Comparison of ENCODE assay signal across 8 cellular contexts in the genomic region with DNA sequence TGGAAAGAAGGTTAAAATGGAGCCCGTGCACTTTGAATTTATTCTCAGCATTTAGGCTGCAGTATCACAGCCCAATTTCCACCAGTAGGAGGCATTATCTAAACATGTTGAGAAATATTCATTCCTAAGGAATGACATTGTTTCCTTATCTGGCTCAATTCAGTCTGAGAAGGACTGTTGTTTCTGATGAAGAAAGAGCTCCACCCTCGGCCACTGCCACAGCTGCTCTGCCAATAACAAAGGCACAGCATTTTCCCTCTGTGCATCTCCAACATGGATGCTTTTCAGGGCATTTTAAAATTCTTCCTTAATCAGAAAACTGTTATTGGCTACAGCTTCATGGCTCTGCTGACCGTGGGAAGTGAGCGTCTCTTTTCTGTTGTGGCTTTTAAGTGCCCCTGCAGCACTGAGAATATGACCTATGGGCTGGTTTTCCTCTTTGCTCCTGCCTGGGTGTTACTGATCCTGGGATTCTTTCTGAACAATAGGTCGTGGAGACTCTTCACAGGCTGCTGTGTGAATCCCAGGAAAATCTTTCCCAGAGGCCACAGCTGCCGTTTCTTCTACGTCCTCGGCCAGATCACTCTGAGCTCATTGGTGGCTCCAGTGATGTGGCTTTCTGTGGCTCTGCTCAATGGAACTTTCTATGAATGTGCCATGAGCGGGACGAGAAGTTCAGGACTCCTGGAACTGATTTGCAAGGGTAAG. TPM values are rescaled to one million over a fixed set of nuclear protein-coding genes. Genes with fewer than 3 reads are reported as not detected.
DNase-seq lines count a peak whose midpoint lies in the region; ATAC-seq, FAIRE-seq and TF ChIP-seq lines count a peak whose summit lies in the region.

A gene with protein sequence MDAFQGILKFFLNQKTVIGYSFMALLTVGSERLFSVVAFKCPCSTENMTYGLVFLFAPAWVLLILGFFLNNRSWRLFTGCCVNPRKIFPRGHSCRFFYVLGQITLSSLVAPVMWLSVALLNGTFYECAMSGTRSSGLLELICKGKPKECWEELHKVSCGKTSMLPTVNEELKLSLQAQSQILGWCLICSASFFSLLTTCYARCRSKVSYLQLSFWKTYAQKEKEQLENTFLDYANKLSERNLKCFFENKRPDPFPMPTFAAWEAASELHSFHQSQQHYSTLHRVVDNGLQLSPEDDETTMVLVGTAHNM (plus strand): TSS at position 216 of the 708 bp plus-strand sequence. CDS start 58 bp downstream, at position 274.

- TF ChIP-seq CTCF in H1 (IDR thresholded peaks at IDR 0.05; ENCODE audit: control extremely low read depth in 1 of 3, insufficient read depth in 1 of 3, low read depth in 1 of 3, low read length in 3 of 3) = peak in 2 of 3 experiments; percentile 38 to 66; a peak in 2 of 4 replicates

- TF ChIP-seq POLR2A in H1 (IDR thresholded peaks at IDR 0.05; ENCODE audit: control extremely low read depth in 1 of 2, low read depth in 2 of 2, low read length in 2 of 2) = no peak

- H3K4me1 ChIP-seq in H1 (replicated peaks in 1 of 4; ENCODE audit: control insufficient read depth in 3 of 4, insufficient read depth in 4 of 4, low read length in 3 of 4) = peaks cover 0 to 11% (median 4%) of the 10 kb centered on the region in 4 experiments; a peak in 4 of 7 replicates

- no peak within 1 kb of the TSS for H4K91ac ChIP-seq in H1 (replicated peaks; ENCODE audit: insufficient read length, low read length)

- H3K4me3 ChIP-seq in H1 (ENCODE audit: extremely low read depth in 1 of 4, insufficient read depth in 2 of 4, low read depth in 3 of 4, low read length in 4 of 4) = no peak within 1 kb of the TSS

- H3K27me3 ChIP-seq in H1 (replicated peaks in 1 of 4; ENCODE audit: control insufficient read depth in 3 of 4, extremely low read depth in 1 of 4, insufficient read depth in 3 of 4, low read length in 3 of 4) = peaks cover 0 to 1% (median 0%) of the 10 kb centered on the region in 4 experiments; a peak in 1 of 7 replicates

- H2AFZ ChIP-seq in H1 (ENCODE audit: low read length) = peak within 1 kb of the TSS; percentile 94

- no peak within 1 kb of the TSS; the same call in 1 of the 2 replicates for H3K18ac ChIP-seq in H1 (ENCODE audit: extremely low read depth, low read length)

- H2AK5ac ChIP-seq in H1 (ENCODE audit: low read depth, low read length) = no peak within 1 kb of the TSS

- WGBS in H1 (ENCODE audit: extremely low coverage in 1 of 2, insufficient coverage in 1 of 2, insufficient read length in 1 of 2, insufficient replicate concordance in 2 of 2, low coverage in 1 of 2, low lambda C conversion rate in 2 of 2, missing lambda C conversion rate in 1 of 2), 2 experiments = 80% methylated on average over 10 of the region's 10 CpGs; no CpG with 5 or more reads in 1 of the 2 experiments

- FAIRE-seq in H1 (lab: Jason Lieb, UNC) = peak; percentile 7

- H3K79me2 ChIP-seq in H1 (ENCODE audit: control insufficient read depth in 1 of 2, insufficient read depth in 2 of 2, low read length in 2 of 2) = no peaks in the 10 kb centered on the region

- H3K9me3 ChIP-seq in H1 (ENCODE audit: insufficient read depth in 2 of 2, low read depth in 1 of 2, low read length in 1 of 2) = no peaks in the 10 kb centered on the region

- CTCF ChIA-PET in H1 (lab: Charles Lee; ENCODE audit: partially characterized antibody) = interaction anchor here (0.6 to 6.0 kb wide), 29 partner anchors 9 to 499 kb away, joined by 3 to 60 read pairs (median 5); no protein-coding TSS in a partner anchor

- DNase-seq in ELR (ENCODE audit: low read depth) = peak; percentile 93
- DNase-seq in NCI-H226 = peak; percentile 79
- DNase-seq in H1 (ENCODE audit: low read depth in 1 of 2, low spot score in 2 of 2) = no peak
- peak; percentile 1 for DNase-seq in midbrain (lab: John Stamatoyannopoulos, UW)
- no peak for DNase-seq in activated T-cell treated with anti-CD3 and anti-CD28 coated beads for 4 hours
- DNase-seq in NOMO-1 treated with dmso at 0.1 percent for 144 hours (lab: John Stamatoyannopoulos, UW; ENCODE audit: unreplicated experiment) = no peak
- no peak for DNase-seq in SHP77 (lab: John Stamatoyannopoulos, UW)

- H3K14ac ChIP-seq in H1 (ENCODE audit: insufficient read length) = no peak within 1 kb of the TSS

- TF ChIP-seq EP300 in H1 (IDR thresholded peaks at IDR 0.05; ENCODE audit: borderline replicate concordance in 1 of 2, low read depth in 2 of 2, low read length in 2 of 2) = no peak

- no peak within 1 kb of the TSS for H2BK20ac ChIP-seq in H1 (ENCODE audit: low read length)

- peak; percentile 30 to 44 for TF ChIP-seq RAD21 in H1 (IDR thresholded peaks at IDR 0.05 in 1 of 2, conservative IDR thresholded peaks at IDR 0.05 in 1 of 2; ENCODE audit: low read depth in 2 of 2, low read length in 2 of 2)

- H3K4me2 ChIP-seq in H1 (ENCODE audit: insufficient read depth in 1 of 2, low read depth in 2 of 2, low read length in 2 of 2) = no peak within 1 kb of the TSS; a peak in 1 of 4 replicates

- peak within 1 kb of the TSS; percentile 53; the same call in 1 of the 2 replicates for H2BK12ac ChIP-seq in H1 (ENCODE audit: low read depth, low read length)

- H3K23me2 ChIP-seq in H1 (ENCODE audit: low read depth, low read length) = no peaks in the 10 kb centered on the region

- POLR2A ChIA-PET in H1 (lab: Charles Lee; ENCODE audit: partially characterized antibody) = interaction anchor here (0.9 to 1.2 kb wide), 2 partner anchors 22 to 224 kb away, joined by 3 read pairs; no protein-coding TSS in a partner anchor

- peak within 1 kb of the TSS; percentile 31; the same call in 1 of the 2 replicates for H3K27ac ChIP-seq in H1 (ENCODE audit: low read depth, low read length)

- no peak within 1 kb of the TSS for H3K56ac ChIP-seq in H1 (replicated peaks; ENCODE audit: insufficient read length, low read depth, low read length)

- no peak within 1 kb of the TSS for H3K23ac ChIP-seq in H1 (ENCODE audit: insufficient read length)

- H3K4ac ChIP-seq in H1 (replicated peaks; ENCODE audit: insufficient read length, low read depth, low read length) = peak within 1 kb of the TSS; percentile 17

- H2BK15ac ChIP-seq in H1 (ENCODE audit: low read length) = peak within 1 kb of the TSS; percentile 25; the same call in 1 of the 2 replicates

- no peak within 1 kb of the TSS for H3K9ac ChIP-seq in H1 (replicated peaks in 1 of 4; ENCODE audit: extremely low read depth in 1 of 4, low read depth in 3 of 4, low read length in 3 of 4)

- no peak within 1 kb of the TSS for H4K5ac ChIP-seq in H1 (ENCODE audit: insufficient read length, low read depth, low read length)

- H3K79me1 ChIP-seq in H1 (ENCODE audit: low read depth, low read length) = no peaks in the 10 kb centered on the region

- no peak for ATAC-seq in GM21528 (IDR thresholded peaks at IDR 0.05; ENCODE audit: low FRiP score, unreplicated experiment)

- no peak within 1 kb of the TSS for H2BK5ac ChIP-seq in H1 (ENCODE audit: low read depth, low read length)

- H2BK120ac ChIP-seq in H1 (replicated peaks; ENCODE audit: low read depth, low read length) = no peak within 1 kb of the TSS

- H4K8ac ChIP-seq in H1 (ENCODE audit: extremely low read depth, insufficient read depth, low read length) = 0 out of 2 replicates have a peak within 1 kb of the TSS, but pooled peaks have one; percentile 69

- H3K36me3 ChIP-seq in H1 (ENCODE audit: control insufficient read depth in 2 of 4, insufficient read depth in 4 of 4, low read length in 3 of 4) = no peaks in the 10 kb centered on the region

- H4K20me1 ChIP-seq in H1 (replicated peaks in 1 of 2; ENCODE audit: control insufficient read depth in 1 of 2, insufficient read depth in 2 of 2, low read length in 2 of 2) = no peaks in the 10 kb centered on the region

TF ChIP-seq in H1, 55 proteins besides CTCF, POLR2A, EP300 and RAD21 (continues in another document):
- TF ChIP-seq YY1 (IDR thresholded peaks at IDR 0.05; ENCODE audit: low read depth, low read length) (peak; percentile 44; the same call in 1 of the 2 replicates), HDAC2 (IDR thresholded peaks at IDR 0.05; ENCODE audit: borderline replicate concordance in 1 of 2, low read depth in 2 of 2, low read length in 2 of 2) (no peak), SIX5 (IDR thresholded peaks at IDR 0.05; ENCODE audit: low read depth, low read length) (no peak), TCF12 (IDR thresholded peaks at IDR 0.05; ENCODE audit: low read depth, low read length) (no peak), HDAC6 (IDR thresholded peaks at IDR 0.05; ENCODE audit: low read depth, low read length) (no peak), SUZ12 (IDR thresholded peaks at IDR 0.05; ENCODE audit: low read length) (no peak), BRCA1 (IDR thresholded peaks at IDR 0.05; ENCODE audit: low read depth, low read length) (no peak), CBX8 (IDR thresholded peaks at IDR 0.05; ENCODE audit: borderline replicate concordance, low read depth, low read length) (no peak), KDM1A (IDR thresholded peaks at IDR 0.05; ENCODE audit: borderline replicate concordance, low read length) (no peak), CEBPB (IDR thresholded peaks at IDR 0.05; ENCODE audit: low read depth, low read length) (0 out of 2 replicates have a peak, but pooled peaks have one; percentile 6), JUND (IDR thresholded peaks at IDR 0.05; ENCODE audit: low read length) (0 out of 2 replicates have a peak, but pooled peaks have one; percentile 31), BCL11A (IDR thresholded peaks at IDR 0.05; ENCODE audit: low read depth in 2 of 2, low read length in 2 of 2) (no peak), CHD1 (IDR thresholded peaks at IDR 0.05; ENCODE audit: low read depth, low read length) (no peak), SIRT6 (IDR thresholded peaks at IDR 0.05; ENCODE audit: low read length) (no peak), RFX5 (IDR thresholded peaks at IDR 0.05; ENCODE audit: borderline replicate concordance, low read depth, low read length) (no peak), CREB1 (IDR thresholded peaks at IDR 0.05) (no peak), KDM5A (IDR thresholded peaks at IDR 0.05; ENCODE audit: low read length) (no peak), NANOG (IDR thresholded peaks at IDR 0.05; ENCODE audit: insufficient read depth, low read depth, low read length, poor library complexity, severe bottlenecking) (no peak)
- TF ChIP-seq, protein P1, sequence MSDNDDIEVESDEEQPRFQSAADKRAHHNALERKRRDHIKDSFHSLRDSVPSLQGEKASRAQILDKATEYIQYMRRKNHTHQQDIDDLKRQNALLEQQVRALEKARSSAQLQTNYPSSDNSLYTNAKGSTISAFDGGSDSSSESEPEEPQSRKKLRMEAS (IDR thresholded peaks at IDR 0.05) = no peak

RNA-seq across cellular contexts. Expression of the gene that starts here (rescaled TPM):
- 0.09 and 0.17 TPM in 2 replicates for total RNA-seq in H1 (2021; fragmentation: NEBNext Ultra II Directional; extraction: Animal tissue kit (Norgen Biotek cat#: 25700))
- polyA plus RNA-seq in H1 (2011; rRNA removed) = 0.03 and 0.05 TPM in 2 replicates
- polyA plus RNA-seq in H1 (2011; cell fraction: cytosol; rRNA removed) = 0.04 TPM
- 0.04 TPM for polyA plus RNA-seq in H1 (2011; cell fraction: nucleus; rRNA removed)
- polyA plus RNA-seq in H1 (2012, experiment 1 of 2) = 0.08 to 0.14 TPM (median 0.11 TPM) in 4 replicates
- polyA plus RNA-seq in H1 (2012, experiment 2 of 2) = 0.01 TPM
- polyA plus RNA-seq in H1 (2013, experiment 1 of 2) = 0.14 TPM
- polyA plus RNA-seq in H1 (2013, experiment 2 of 2) = 0.20 TPM
- 0.16 and 0.29 TPM in 2 replicates for polyA minus RNA-seq in H1 (2011; rRNA and poly(A)+ RNA removed)
- polyA minus RNA-seq in H1 (2011; cell fraction: cytosol; rRNA and poly(A)+ RNA removed) = not detected
- polyA minus RNA-seq in H1 (2011; cell fraction: nucleus; rRNA and poly(A)+ RNA removed) = 0.30 TPM

Comparison
In these comparisons a context has a peak if more than half of its experiments do, and no peak if none do; other contexts are left out.
1. DNase-seq: peak in ELR (single experiment), NCI-H226 (single experiment) and midbrain (single experiment); none in H1 (0 of 2), activated T-cell treated with anti-CD3 and anti-CD28 coated beads for 4 hours (single experiment), NOMO-1 treated with dmso at 0.1 percent for 144 hours (single experiment) and SHP77 (0 of 2).